8 cellular contexts compared by ENCODE assay signal in the genomic region with DNA sequence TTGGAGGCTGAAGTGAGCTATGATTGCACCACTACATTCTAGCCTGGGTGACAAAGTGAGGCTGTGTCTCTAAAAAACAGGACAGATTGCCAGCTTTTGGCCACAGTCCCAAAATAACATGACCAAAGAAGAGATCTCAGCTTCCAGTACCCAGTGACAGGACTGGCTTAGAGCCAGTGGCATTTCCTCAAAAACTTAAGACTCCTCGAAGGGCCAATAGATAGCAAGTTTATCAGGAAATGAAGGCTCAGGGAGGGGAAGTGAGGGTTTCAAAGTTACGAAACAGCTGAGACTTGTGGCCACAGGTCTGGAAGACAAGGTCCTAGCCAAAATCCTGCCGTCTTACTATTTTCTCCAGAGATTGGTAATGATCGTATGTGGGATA. TPM values are rescaled to one million over a fixed set of nuclear protein-coding genes. Genes with fewer than 3 reads are reported as not detected.
DNase-seq lines count a peak whose midpoint lies in the region; ATAC-seq and TF ChIP-seq lines count a peak whose summit lies in the region.
"Had no signal": no experiment of that assay in that cellular context is flagged by ENCODE, and none has a peak within 500 bp of the region (broad histone marks: within the 10 kb centered on the region; RNA-seq: fewer than 3 reads in every experiment).

No MANE protein-coding gene starts in this region.

- H3K4me2 ChIP-seq in GM23338, result no peak overlapping the region

- ATAC-seq in GM23338 (no peak), GM18870 (IDR thresholded peaks at IDR 0.05; ENCODE audit: unreplicated experiment) (no peak), GM18519 (IDR thresholded peaks at IDR 0.05; ENCODE audit: low FRiP score, unreplicated experiment) (no peak)
- ATAC-seq in central memory CD8-positive, alpha-beta T cell (replicated peaks; ENCODE audit: extremely low read depth, poor library complexity, severe bottlenecking), result peak; percentile 49

- no peaks in the 10 kb centered on the region for H3K9me3 Mint-ChIP-seq in GM23338
- H3K9me3 Mint-ChIP-seq in central memory CD8-positive, alpha-beta T cell, result no peaks in the 10 kb centered on the region
- H3K9me3 Mint-ChIP-seq in activated T-helper 1 cell treated with anti-CD3 and anti-CD28 coated beads, Interleukin-12 subunit alpha, Interleukin-12 subunit beta, Interleukin-2, Interleukin-4 antibody, amounts not matched to agents 30 ng/mL and 10 ng/mL and 1 ng/mL, durations not matched to agents 14 hours and 24 hours and 36 hours, result no peaks in the 10 kb centered on the region
- H3K9me3 Mint-ChIP-seq: T-helper 1 cell treated with Interleukin-12 subunit alpha and Interleukin-12 subunit beta and Interleukin-4 antibody, amounts not matched to agents 30 μg/mL and 1 μg/mL, for 36 hours had no signal

- peaks cover 7% of the 10 kb centered on the region; the same call in 1 of the 2 replicates for H3F3A ChIP-seq in GM23338 (replicated peaks; ENCODE audit: low read depth)

- H2AFZ ChIP-seq in GM23338, result no peak overlapping the region

- peaks cover 28% of the 10 kb centered on the region for H3K27me3 Mint-ChIP-seq in GM23338 (ENCODE audit: insufficient read depth, low read depth, poor library complexity)
- no peaks in the 10 kb centered on the region for H3K27me3 Mint-ChIP-seq in central memory CD8-positive, alpha-beta T cell
- H3K27me3 Mint-ChIP-seq in activated T-helper 1 cell treated with anti-CD3 and anti-CD28 coated beads, Interleukin-12 subunit alpha, Interleukin-12 subunit beta, Interleukin-2, Interleukin-4 antibody, amounts not matched to agents 30 ng/mL and 10 ng/mL and 1 ng/mL, durations not matched to agents 14 hours and 24 hours and 36 hours (ENCODE audit: insufficient read depth), result no peaks in the 10 kb centered on the region

- intact Hi-C loops in activated T-helper 1 cell treated with anti-CD3 and anti-CD28 coated beads, Interleukin-12 subunit alpha, Interleukin-12 subunit beta, Interleukin-2, Interleukin-4 antibody, amounts not matched to agents 30 ng/mL and 10 ng/mL and 1 ng/mL, durations not matched to agents 14 hours and 24 hours and 36 hours (cut with micrococcal nuclease), result no loop called here

- H3K36me3 Mint-ChIP-seq in GM23338 (ENCODE audit: low read depth), result peaks cover 15% of the 10 kb centered on the region; the same call in 2 of the 3 replicates
- no peaks in the 10 kb centered on the region for H3K36me3 Mint-ChIP-seq in central memory CD8-positive, alpha-beta T cell (ENCODE audit: insufficient read depth)
- H3K36me3 Mint-ChIP-seq in activated T-helper 1 cell treated with anti-CD3 and anti-CD28 coated beads, Interleukin-12 subunit alpha, Interleukin-12 subunit beta, Interleukin-2, Interleukin-4 antibody, amounts not matched to agents 30 ng/mL and 10 ng/mL and 1 ng/mL, durations not matched to agents 14 hours and 24 hours and 36 hours (ENCODE audit: low read depth), result peaks cover 4% of the 10 kb centered on the region

- H3K27me3 ChIP-seq in GM23338 (ENCODE audit: insufficient read depth), result no peaks in the 10 kb centered on the region

- peaks cover 22% of the 10 kb centered on the region for H3K4me1 ChIP-seq in GM23338 (ENCODE audit: insufficient read depth)

- H3K36me3 ChIP-seq in GM23338 (ENCODE audit: insufficient read depth), result no peaks in the 10 kb centered on the region

- no peak overlapping the region for H3K27ac Mint-ChIP-seq in GM23338
- no peak overlapping the region for H3K27ac Mint-ChIP-seq in central memory CD8-positive, alpha-beta T cell (ENCODE audit: low read depth)
- no peak overlapping the region for H3K27ac Mint-ChIP-seq in activated T-helper 1 cell treated with anti-CD3 and anti-CD28 coated beads, Interleukin-12 subunit alpha, Interleukin-12 subunit beta, Interleukin-2, Interleukin-4 antibody, amounts not matched to agents 30 ng/mL and 10 ng/mL and 1 ng/mL, durations not matched to agents 14 hours and 24 hours and 36 hours
- H3K27ac Mint-ChIP-seq: T-helper 1 cell treated with Interleukin-12 subunit alpha and Interleukin-12 subunit beta and Interleukin-4 antibody, amounts not matched to agents 30 μg/mL and 1 μg/mL, for 36 hours had no signal

- H3K27ac ChIP-seq in GM23338 (ENCODE audit: low read depth), result 0 out of 2 replicates have a peak overlapping the region, but pooled peaks have one; percentile 47

- no peak overlapping the region for H3K4me3 Mint-ChIP-seq in GM23338
- H3K4me3 Mint-ChIP-seq in central memory CD8-positive, alpha-beta T cell, result no peak overlapping the region
- H3K4me3 Mint-ChIP-seq in activated T-helper 1 cell treated with anti-CD3 and anti-CD28 coated beads, Interleukin-12 subunit alpha, Interleukin-12 subunit beta, Interleukin-2, Interleukin-4 antibody, amounts not matched to agents 30 ng/mL and 10 ng/mL and 1 ng/mL, durations not matched to agents 14 hours and 24 hours and 36 hours, result no peak overlapping the region
- H3K4me3 Mint-ChIP-seq: T-helper 1 cell treated with Interleukin-12 subunit alpha and Interleukin-12 subunit beta and Interleukin-4 antibody, amounts not matched to agents 30 μg/mL and 1 μg/mL, for 36 hours had no signal

- TF ChIP-seq CTCF in GM23338 (conservative IDR thresholded peaks at IDR 0.05; ENCODE audit: low read depth in 2 of 2), result no peak

- H3K79me2 ChIP-seq in GM23338 (replicated peaks; ENCODE audit: insufficient read depth), result no peaks in the 10 kb centered on the region

- peaks cover 33% of the 10 kb centered on the region for H3K4me1 Mint-ChIP-seq in GM23338
- H3K4me1 Mint-ChIP-seq in central memory CD8-positive, alpha-beta T cell, result peaks cover 9% of the 10 kb centered on the region
- peaks cover 11% of the 10 kb centered on the region for H3K4me1 Mint-ChIP-seq in activated T-helper 1 cell treated with anti-CD3 and anti-CD28 coated beads, Interleukin-12 subunit alpha, Interleukin-12 subunit beta, Interleukin-2, Interleukin-4 antibody, amounts not matched to agents 30 ng/mL and 10 ng/mL and 1 ng/mL, durations not matched to agents 14 hours and 24 hours and 36 hours (ENCODE audit: low read depth)

- H3K4me3 ChIP-seq in GM23338, result no peak overlapping the region

- no peaks in the 10 kb centered on the region for H3K9me2 ChIP-seq in GM23338 (ENCODE audit: insufficient read depth)

- peaks cover 10% of the 10 kb centered on the region for H4K20me1 ChIP-seq in GM23338 (replicated peaks; ENCODE audit: insufficient read depth)

- no peak for DNase-seq in GM23338 (ENCODE audit: low spot score)
- peak; percentile 100 for DNase-seq in NOMO-1 treated with DMSO at 0.1 percent for 48 hours (lab: John Stamatoyannopoulos, UW; ENCODE audit: unreplicated experiment)
- no peak for DNase-seq in central memory CD8-positive, alpha-beta T cell (ENCODE audit: low spot score in 2 of 2)
- peak; percentile 93 for DNase-seq in medulla oblongata (ENCODE audit: extremely low spot score)
- DNase-seq in activated T-helper 1 cell treated with anti-CD3 and anti-CD28 coated beads, Interleukin-12 subunit alpha, Interleukin-12 subunit beta, Interleukin-2, Interleukin-4 antibody, amounts not matched to agents 30 ng/mL and 10 ng/mL and 1 ng/mL, durations not matched to agents 14 hours and 24 hours and 36 hours (ENCODE audit: low spot score), result no peak

TF ChIP-seq in GM23338, 12 proteins besides CTCF, POLR2A, EP300 and RAD21 (continues in another document):
- peak; percentile 24; the same call in 1 of the 2 replicates for TF ChIP-seq POLR2AphosphoS5 (IDR thresholded peaks at IDR 0.05; ENCODE audit: low read depth)

RNA-seq across cellular contexts. Expression of gene TMEM39B, which starts 6.3 kb away (rescaled TPM):
- 9.7 and 10.1 TPM in 2 replicates for total RNA-seq in GM23338 (2014; rRNA removed; shearing (Covaris generic))
- polyA plus RNA-seq in GM23338 (2016; fragmentation: Nextera tagmentation; extraction: Ambion mirVana), result 17.8 and 18.3 TPM in 2 replicates
- total RNA-seq in activated T-helper 1 cell treated with anti-CD3 and anti-CD28 coated beads, Interleukin-12 subunit alpha, Interleukin-12 subunit beta, Interleukin-2, Interleukin-4 antibody, amounts not matched to agents 30 ng/mL and 10 ng/mL and 1 ng/mL, durations not matched to agents 14 hours and 24 hours and 36 hours, result 34.2 and 38.8 TPM in 2 replicates

RNA-seq across cellular contexts. Expression of gene KPNA6, which starts 41.4 kb away (rescaled TPM):
- 69.7 and 72.2 TPM in 2 replicates for total RNA-seq in GM23338 (2014; rRNA removed; shearing (Covaris generic))
- 27.5 and 28.6 TPM in 2 replicates for polyA plus RNA-seq in GM23338 (2016; fragmentation: Nextera tagmentation; extraction: Ambion mirVana)
- 76.7 and 78.6 TPM in 2 replicates for total RNA-seq in activated T-helper 1 cell treated with anti-CD3 and anti-CD28 coated beads, Interleukin-12 subunit alpha, Interleukin-12 subunit beta, Interleukin-2, Interleukin-4 antibody, amounts not matched to agents 30 ng/mL and 10 ng/mL and 1 ng/mL, durations not matched to agents 14 hours and 24 hours and 36 hours

RNA-seq across cellular contexts. Expression of gene KHDRBS1, which starts 52.8 kb away (rescaled TPM):
- total RNA-seq in GM23338 (2014; rRNA removed; shearing (Covaris generic)), result 251 and 263 TPM in 2 replicates
- polyA plus RNA-seq in GM23338 (2016; fragmentation: Nextera tagmentation; extraction: Ambion mirVana), result 184 and 191 TPM in 2 replicates
- total RNA-seq in activated T-helper 1 cell treated with anti-CD3 and anti-CD28 coated beads, Interleukin-12 subunit alpha, Interleukin-12 subunit beta, Interleukin-2, Interleukin-4 antibody, amounts not matched to agents 30 ng/mL and 10 ng/mL and 1 ng/mL, durations not matched to agents 14 hours and 24 hours and 36 hours, result 156 and 158 TPM in 2 replicates

Comparison
In these comparisons a context has a peak if more than half of its experiments do, and no peak if none do; other contexts are left out.
1. DNase-seq: peak in NOMO-1 treated with DMSO at 0.1 percent for 48 hours (single experiment) and medulla oblongata (single experiment); none in GM23338 (single experiment), central memory CD8-positive, alpha-beta T cell (0 of 2) and activated T-helper 1 cell treated with anti-CD3 and anti-CD28 coated beads, Interleukin-12 subunit alpha, Interleukin-12 subunit beta, Interleukin-2, Interleukin-4 antibody, amounts not matched to agents 30 ng/mL and 10 ng/mL and 1 ng/mL, durations not matched to agents 14 hours and 24 hours and 36 hours (single experiment).